37 cellular contexts compared by ENCODE assay signal in genomic region chr2:3849213-3849612, GRCh38.
"Had no signal": no experiment of that assay in that cellular context is flagged by ENCODE, and none has a peak within 500 bp of the region (broad histone marks: within the 10 kb centered on the region; RNA-seq: fewer than 3 reads in every experiment).

No MANE protein-coding gene starts in this region.

- H3K27ac Mint-ChIP-seq: activated B cell treated with CpG ODN at 0.5 μM for 24 hours; activated CD4-positive, alpha-beta memory T cell treated with anti-CD3 and anti-CD28 coated beads for 36 hours; activated CD4-positive, alpha-beta T cell treated with anti-CD3 and anti-CD28 coated beads, Interleukin-2, amount 10 ng/mL, durations not matched to agents 24 days and 14 days; activated CD8-positive, alpha-beta T cell treated with anti-CD3 and anti-CD28 coated beads for 36 hours; activated naive CD4-positive, alpha-beta T cell treated with anti-CD3 and anti-CD28 coated beads for 36 hours; activated naive CD4-positive, alpha-beta T cell treated with anti-CD3 and anti-CD28 coated beads, Interleukin-2, amount 50 U/mL, for 72 hours; activated naive CD8-positive, alpha-beta T cell treated with anti-CD3 and anti-CD28 coated beads for 36 hours; activated T-cell treated with anti-CD3 and anti-CD28 coated beads, Interleukin-2, amount 50 U/mL, for 72 hours; activated T-helper 1 cell treated with anti-CD3 and anti-CD28 coated beads, Interleukin-12 subunit alpha, Interleukin-12 subunit beta, Interleukin-2, Interleukin-4 antibody, amounts not matched to agents 30 ng/mL and 10 ng/mL and 1 ng/mL, durations not matched to agents 14 hours and 24 hours and 36 hours; activated T-helper 17 cell treated with anti-CD3 and anti-CD28 coated beads, Interleukin-2, amount 50 U/mL, for 72 hours; T-helper 1 cell treated with Interleukin-12 subunit alpha and Interleukin-12 subunit beta and Interleukin-4 antibody, amounts not matched to agents 30 μg/mL and 1 μg/mL, for 36 hours; T-helper 2 cell treated with Interferon-gamma antibody and Interleukin-4, amounts not matched to agents 5 μg/mL and 100 μg/mL, for 36 hours had no signal

- H3K4me3 ChIP-seq: adrenal gland, body of pancreas, breast epithelium had no signal

- H3K9me3 Mint-ChIP-seq: activated CD4-positive, alpha-beta T cell treated with anti-CD3 and anti-CD28 coated beads, Interleukin-2, amount 10 ng/mL, durations not matched to agents 24 days and 14 days had no signal

- DNase-seq: activated B cell treated with CpG ODN at 0.5 μM for 24 hours; activated CD4-positive, alpha-beta memory T cell treated with anti-CD3 and anti-CD28 coated beads for 36 hours; activated CD4-positive, alpha-beta T cell treated with anti-CD3 and anti-CD28 coated beads for 4 hours; activated CD4-positive, alpha-beta T cell treated with anti-CD3 and anti-CD28 coated beads, Interleukin-2, amount 10 ng/mL, durations not matched to agents 24 days and 14 days; activated CD4-positive, alpha-beta T cell treated with anti-CD3 and anti-CD28 coated beads, Interleukin-2, amount 50 U/mL, for 1 hour; activated CD4-positive, alpha-beta T cell treated with anti-CD3 and anti-CD28 coated beads, Interleukin-2, amount 50 U/mL, for 4 hours; activated CD4-positive, CD25-positive, alpha-beta regulatory T cell treated with anti-CD3 and anti-CD28 coated beads, Interleukin-2, amount 50 U/mL, for 72 hours; activated CD8-positive, alpha-beta memory T cell treated with anti-CD3 and anti-CD28 coated beads, Interleukin-2, amount 50 U/mL, for 4 hours; activated CD8-positive, alpha-beta T cell treated with anti-CD3 and anti-CD28 coated beads for 36 hours; activated effector memory CD4-positive, alpha-beta T cell treated with anti-CD3 and anti-CD28 coated beads, Interleukin-2, amount 50 U/mL, for 16 hours; activated gamma-delta T cell treated with Interleukin-2 at 50 U/mL for 16 hours; activated naive CD4-positive, alpha-beta T cell; activated naive CD4-positive, alpha-beta T cell treated with anti-CD3 and anti-CD28 coated beads for 36 hours; activated naive CD4-positive, alpha-beta T cell treated with anti-CD3 and anti-CD28 coated beads, Interleukin-2, amount 50 U/mL, for 16 hours; activated naive CD8-positive, alpha-beta T cell treated with anti-CD3 and anti-CD28 coated beads for 36 hours; activated T-cell treated with anti-CD3 and anti-CD28 coated beads for 4 hours; activated T-cell treated with anti-CD3 and anti-CD28 coated beads, Interleukin-2, amount 50 U/mL, for 1 hour; activated T-cell treated with anti-CD3 and anti-CD28 coated beads, Interleukin-2, amount 50 U/mL, for 4 hours; activated T-cell treated with anti-CD3 and anti-CD28 coated beads, Interleukin-2, amount 50 U/mL, for 72 hours; adrenal gland; amniotic stem cell; aorta; body of pancreas; brain microvascular endothelial cell; caudate nucleus; cerebellar nuclear complex; T-helper 1 cell; T-helper 2 cell; T-helper 9 cell had no signal

- H3K36me3 ChIP-seq: adrenal gland, brain microvascular endothelial cell, breast epithelium had no signal

- H3K4me1 Mint-ChIP-seq: activated B cell treated with CpG ODN at 0.5 μM for 24 hours; activated CD4-positive, alpha-beta T cell treated with anti-CD3 and anti-CD28 coated beads, Interleukin-2, amount 10 ng/mL, durations not matched to agents 24 days and 14 days; activated naive CD8-positive, alpha-beta T cell treated with anti-CD3 and anti-CD28 coated beads for 36 hours; activated T-helper 17 cell treated with anti-CD3 and anti-CD28 coated beads, Interleukin-2, amount 50 U/mL, for 72 hours; central memory CD8-positive, alpha-beta T cell had no signal

- H3K27ac ChIP-seq: adrenal gland, body of pancreas, brain microvascular endothelial cell, breast epithelium, VCaP had no signal

- H3K36me3 Mint-ChIP-seq: activated CD4-positive, alpha-beta memory T cell treated with anti-CD3 and anti-CD28 coated beads for 36 hours; activated naive CD8-positive, alpha-beta T cell treated with anti-CD3 and anti-CD28 coated beads for 36 hours had no signal

- H3K9me3 ChIP-seq: adrenal gland, body of pancreas had no signal

- H3K4me3 Mint-ChIP-seq: activated B cell treated with CpG ODN at 0.5 μM for 24 hours; activated CD4-positive, alpha-beta memory T cell treated with anti-CD3 and anti-CD28 coated beads for 36 hours; activated CD4-positive, alpha-beta T cell treated with anti-CD3 and anti-CD28 coated beads, Interleukin-2, amount 10 ng/mL, durations not matched to agents 24 days and 14 days; activated CD8-positive, alpha-beta T cell treated with anti-CD3 and anti-CD28 coated beads for 36 hours; activated naive CD4-positive, alpha-beta T cell treated with anti-CD3 and anti-CD28 coated beads for 36 hours; activated naive CD8-positive, alpha-beta T cell treated with anti-CD3 and anti-CD28 coated beads for 36 hours; activated T-cell treated with anti-CD3 and anti-CD28 coated beads, Interleukin-2, amount 50 U/mL, for 4 hours; activated T-cell treated with anti-CD3 and anti-CD28 coated beads, Interleukin-2, amount 50 U/mL, for 72 hours; activated T-helper 1 cell treated with anti-CD3 and anti-CD28 coated beads, Interleukin-12 subunit alpha, Interleukin-12 subunit beta, Interleukin-2, Interleukin-4 antibody, amounts not matched to agents 30 ng/mL and 10 ng/mL and 1 ng/mL, durations not matched to agents 14 hours and 24 hours and 36 hours; activated T-helper 17 cell treated with anti-CD3 and anti-CD28 coated beads, Interleukin-2, amount 50 U/mL, for 72 hours; central memory CD8-positive, alpha-beta T cell; T-helper 1 cell treated with Interleukin-12 subunit alpha and Interleukin-12 subunit beta and Interleukin-4 antibody, amounts not matched to agents 30 μg/mL and 1 μg/mL, for 36 hours; T-helper 2 cell treated with Interferon-gamma antibody and Interleukin-4, amounts not matched to agents 5 μg/mL and 100 μg/mL, for 36 hours had no signal

- H3K27me3 Mint-ChIP-seq: activated B cell treated with CpG ODN at 0.5 μM for 24 hours; activated CD4-positive, alpha-beta memory T cell treated with anti-CD3 and anti-CD28 coated beads for 36 hours; activated CD4-positive, alpha-beta T cell treated with anti-CD3 and anti-CD28 coated beads, Interleukin-2, amount 10 ng/mL, durations not matched to agents 24 days and 14 days; activated T-helper 17 cell treated with anti-CD3 and anti-CD28 coated beads, Interleukin-2, amount 50 U/mL, for 72 hours; central memory CD8-positive, alpha-beta T cell had no signal

- ATAC-seq: activated CD8-positive, alpha-beta T cell treated with anti-CD3 and anti-CD28 coated beads for 36 hours; activated naive CD4-positive, alpha-beta T cell treated with anti-CD3 and anti-CD28 coated beads, Interleukin-2, amount 50 U/mL, for 72 hours; activated T-cell treated with anti-CD3 and anti-CD28 coated beads, Interleukin-2, amount 50 U/mL, for 4 hours; activated T-cell treated with anti-CD3 and anti-CD28 coated beads, Interleukin-2, amount 50 U/mL, for 72 hours; activated T-helper 17 cell treated with anti-CD3 and anti-CD28 coated beads, Interleukin-2, amount 50 U/mL, for 72 hours; body of pancreas had no signal

- H3K4me1 ChIP-seq: adrenal gland, body of pancreas, breast epithelium had no signal

- H3K27me3 ChIP-seq: adrenal gland, body of pancreas, brain microvascular endothelial cell, breast epithelium had no signal
